Comparison of ENCODE assay signal across 8 cellular contexts in the genomic region with DNA sequence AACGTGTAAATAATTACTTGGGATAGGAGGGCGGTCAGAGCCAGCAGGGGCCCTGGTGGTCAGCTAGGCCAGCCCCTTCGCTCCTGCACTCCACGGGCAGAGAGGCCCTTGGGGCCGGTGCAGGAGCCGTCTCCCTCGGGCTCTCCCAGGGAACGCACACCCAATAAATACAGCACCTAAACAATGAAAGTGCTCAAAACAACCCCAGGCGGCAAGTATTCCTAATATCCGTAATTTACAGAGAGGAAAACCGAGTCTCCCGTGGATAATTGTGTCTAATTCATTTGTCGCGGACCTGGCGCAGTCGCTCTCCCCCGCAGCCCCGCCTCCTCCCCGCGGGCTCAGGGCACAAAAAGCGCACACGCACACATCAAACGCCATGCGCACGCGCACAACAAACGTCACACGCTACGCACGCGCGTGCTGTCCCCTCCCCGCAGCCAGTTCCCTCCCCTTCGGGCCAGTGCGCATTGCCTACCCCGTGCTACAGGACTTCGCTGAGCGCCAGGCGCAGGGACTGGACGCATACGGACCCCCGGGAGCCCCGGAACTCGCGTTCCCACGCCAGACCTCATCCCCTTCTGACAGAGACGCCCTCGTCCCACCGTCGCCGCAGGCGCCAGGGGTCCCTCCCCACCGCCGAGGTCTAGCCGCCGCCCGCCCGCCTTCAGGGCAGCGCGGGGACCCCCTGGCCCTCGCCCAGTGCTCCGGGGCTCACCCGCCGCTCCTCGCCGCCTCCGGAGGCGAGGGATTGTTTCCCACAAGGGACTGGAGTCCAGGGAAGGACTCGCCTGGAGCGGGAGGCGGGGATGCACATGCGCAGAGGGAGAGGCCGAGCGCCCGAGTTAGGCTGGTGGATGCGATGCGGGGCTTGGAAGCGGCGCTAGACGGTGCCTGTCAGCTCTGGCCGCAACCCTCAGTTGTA. TPM values are rescaled to one million over a fixed set of nuclear protein-coding genes. Genes with fewer than 3 reads are reported as not detected.
A peak's percentile ranks its signal among the peaks of the same experiment; 100 is the strongest.
DNase-seq lines count a peak whose midpoint lies in the region; ATAC-seq and TF ChIP-seq lines count a peak whose summit lies in the region.

A gene (minus strand): TSS at position 324 of the 925 bp plus-strand sequence. CDS start 1,300 bp downstream, outside the sequence.

- no peak for TF ChIP-seq CTCF in lower lobe of right lung (IDR thresholded peaks at IDR 0.05)

- H3K4me1 ChIP-seq in lower lobe of right lung: peaks cover 27% of the 10 kb centered on the region

- peak within 1 kb of the TSS; percentile 96 for H3K4me3 ChIP-seq in lower lobe of right lung

- peaks cover 2% of the 10 kb centered on the region for H3K36me3 ChIP-seq in lower lobe of right lung

- no peaks in the 10 kb centered on the region for H3K27me3 ChIP-seq in lower lobe of right lung (ENCODE audit: low read depth)

- peak; percentile 95 for ATAC-seq in GM19397 (IDR thresholded peaks at IDR 0.05; ENCODE audit: unreplicated experiment)
- ATAC-seq in HG03565 (IDR thresholded peaks at IDR 0.05; ENCODE audit: unreplicated experiment): peak; percentile 93
- peak; percentile 99 to 100 for ATAC-seq in lower lobe of right lung

- DNase-seq in CD1c-positive myeloid dendritic cell (ENCODE audit: extremely low spot score): peak; percentile 99
- DNase-seq in NCI-H748 treated with DMSO at 0.1 percent for 48 hours (lab: John Stamatoyannopoulos, UW): peak; percentile 73
- DNase-seq in activated CD4-positive, alpha-beta T cell treated with anti-CD3 and anti-CD28 coated beads, Interleukin-2, amount 50 U/mL, for 48 hours: peak; percentile 93 to 94
- DNase-seq in dermis microvascular lymphatic vessel endothelial cell (ENCODE audit: low read depth in 2 of 2): peak; percentile 95 to 98
- DNase-seq in lower lobe of right lung: peak; percentile 97
- DNase-seq in stimulated activated CD4-positive, alpha-beta T cell treated with anti-CD3 and anti-CD28 coated beads, TNF-alpha, amount 100 ng/mL, for 48 hours (ENCODE audit: low read depth in 3 of 3): peak; percentile 82 to 91 (median 87)

- intact Hi-C loops in lower lobe of right lung (cut with DNase I): no loop called here

- H3K27ac ChIP-seq in lower lobe of right lung: peak within 1 kb of the TSS; percentile 100

- H3K9me3 ChIP-seq in lower lobe of right lung: no peaks in the 10 kb centered on the region

RNA-seq across cellular contexts. Expression of the gene that starts here (rescaled TPM):
- 4.5 and 5.7 TPM in 2 replicates for total RNA-seq in dermis microvascular lymphatic vessel endothelial cell
- total RNA-seq in lower lobe of right lung: 14.3 TPM

Comparison
In these comparisons a context has a peak if more than half of its experiments do, and no peak if none do; other contexts are left out.
1. Peak in every context shown above with its lines: DNase-seq, ATAC-seq, H3K4me3 ChIP-seq and H3K27ac ChIP-seq.